Comparison of ENCODE assay signal across 34 cellular contexts in the genomic region with DNA sequence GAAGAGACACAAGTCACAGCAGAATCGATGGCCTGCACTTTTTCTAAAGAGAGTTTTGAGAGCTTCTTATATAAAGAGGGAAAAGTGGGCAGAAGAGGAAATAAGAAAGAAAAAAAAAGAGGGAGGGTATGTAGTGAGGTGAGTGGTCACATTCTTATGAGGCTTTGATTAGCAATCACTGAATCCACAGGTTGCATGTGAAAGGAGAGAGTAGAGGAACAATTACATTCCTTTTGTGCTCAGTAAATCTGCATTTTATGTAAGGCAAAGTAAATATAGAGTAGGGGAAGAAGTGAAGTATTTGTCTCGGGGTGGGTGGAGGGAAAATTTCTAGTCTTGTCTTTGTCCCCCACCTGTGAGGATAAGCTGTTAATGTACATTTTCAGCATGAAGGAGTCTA. TPM values are rescaled to one million over a fixed set of nuclear protein-coding genes. Genes with fewer than 3 reads are reported as not detected.
"Had no signal": no experiment of that assay in that cellular context is flagged by ENCODE, and none has a peak within 500 bp of the region (broad histone marks: within the 10 kb centered on the region; RNA-seq: fewer than 3 reads in every experiment).

No MANE protein-coding gene starts in this region.

- H3K4me3 ChIP-seq: adrenal gland, body of pancreas, breast epithelium, MG63 had no signal

- H3K9me3 Mint-ChIP-seq: activated CD4-positive, alpha-beta memory T cell treated with anti-CD3 and anti-CD28 coated beads, Interleukin-2, amount 10 ng/mL, durations not matched to agents 7 days and 5 days; activated naive CD4-positive, alpha-beta T cell treated with anti-CD3 and anti-CD28 coated beads for 36 hours; activated naive CD4-positive, alpha-beta T cell treated with anti-CD3 and anti-CD28 coated beads, Interleukin-2, amount 50 U/mL, for 72 hours; activated T-helper 1 cell treated with anti-CD3 and anti-CD28 coated beads, Interleukin-12 subunit alpha, Interleukin-12 subunit beta, Interleukin-2, Interleukin-4 antibody, amounts not matched to agents 30 ng/mL and 10 ng/mL and 1 ng/mL, durations not matched to agents 14 hours and 24 hours and 36 hours had no signal

- H3K27me3 ChIP-seq: adrenal gland, body of pancreas, MG63 had no signal

- H3K27ac ChIP-seq: adrenal gland, body of pancreas, breast epithelium, VCaP had no signal

- ATAC-seq: activated CD8-positive, alpha-beta memory T cell treated with anti-CD3 and anti-CD28 coated beads, Interleukin-2, amount 10 ng/mL, durations not matched to agents 7 days and 5 days; activated naive CD4-positive, alpha-beta T cell treated with anti-CD3 and anti-CD28 coated beads, Interleukin-2, amount 50 U/mL, for 72 hours; body of pancreas had no signal

- H3K4me1 ChIP-seq: adrenal gland, body of pancreas, breast epithelium had no signal

- DNase-seq: activated CD4-positive, alpha-beta memory T cell treated with anti-CD3 and anti-CD28 coated beads, Interleukin-2, amount 10 ng/mL, durations not matched to agents 7 days and 5 days; activated CD4-positive, alpha-beta T cell treated with anti-CD3 and anti-CD28 coated beads for 1 hour; activated CD4-positive, alpha-beta T cell treated with anti-CD3 and anti-CD28 coated beads for 48 hours; activated CD4-positive, CD25-positive, alpha-beta regulatory T cell; activated CD8-positive, alpha-beta memory T cell treated with anti-CD3 and anti-CD28 coated beads for 24 hours; activated CD8-positive, alpha-beta memory T cell treated with anti-CD3 and anti-CD28 coated beads, Interleukin-2, amount 10 ng/mL, durations not matched to agents 7 days and 5 days; activated CD8-positive, alpha-beta memory T cell treated with anti-CD3 and anti-CD28 coated beads, Interleukin-2, amount 50 U/mL, for 48 hours; activated gamma-delta T cell treated with Interleukin-2 at 50 U/mL for 16 hours; activated naive CD4-positive, alpha-beta T cell treated with anti-CD3 and anti-CD28 coated beads for 36 hours; activated T-cell treated with anti-CD3 and anti-CD28 coated beads, Interleukin-2, amount 50 U/mL, for 24 hours; adrenal gland; body of pancreas; Kasumi-1; MG63; MV-4-11; NCI-H1092; NCI-H1436 treated with DMSO at 0.1 percent for 48 hours; NCI-H1694 treated with DMSO at 0.1 percent for 48 hours; NCI-H2029; NCI-H345; NCI-H524 treated with DMSO at 0.1 percent for 48 hours; NK-92 treated with Interleukin-12 subunit alpha and Interleukin-12 subunit beta, amount 100 ng/mL, for 24 hours; OCI-M1; Right ventricle myocardium superior; SW 1271; T-helper 1 cell; T-helper 2 cell; T-helper 9 cell had no signal

- H3K4me3 Mint-ChIP-seq: activated CD4-positive, alpha-beta memory T cell treated with anti-CD3 and anti-CD28 coated beads, Interleukin-2, amount 10 ng/mL, durations not matched to agents 7 days and 5 days; activated CD8-positive, alpha-beta memory T cell treated with anti-CD3 and anti-CD28 coated beads, Interleukin-2, amount 10 ng/mL, durations not matched to agents 7 days and 5 days; activated naive CD4-positive, alpha-beta T cell treated with anti-CD3 and anti-CD28 coated beads for 36 hours; activated T-cell treated with anti-CD3 and anti-CD28 coated beads, Interleukin-2, amount 50 U/mL, for 24 hours; activated T-helper 1 cell treated with anti-CD3 and anti-CD28 coated beads, Interleukin-12 subunit alpha, Interleukin-12 subunit beta, Interleukin-2, Interleukin-4 antibody, amounts not matched to agents 30 ng/mL and 10 ng/mL and 1 ng/mL, durations not matched to agents 14 hours and 24 hours and 36 hours had no signal

- H3K36me3 Mint-ChIP-seq: activated CD8-positive, alpha-beta memory T cell treated with anti-CD3 and anti-CD28 coated beads, Interleukin-2, amount 10 ng/mL, durations not matched to agents 7 days and 5 days; activated naive CD4-positive, alpha-beta T cell treated with anti-CD3 and anti-CD28 coated beads, Interleukin-2, amount 50 U/mL, for 72 hours had no signal

- H3K27me3 Mint-ChIP-seq: activated CD8-positive, alpha-beta memory T cell treated with anti-CD3 and anti-CD28 coated beads, Interleukin-2, amount 10 ng/mL, durations not matched to agents 7 days and 5 days had no signal

- H3K4me1 Mint-ChIP-seq: activated CD4-positive, alpha-beta memory T cell treated with anti-CD3 and anti-CD28 coated beads, Interleukin-2, amount 10 ng/mL, durations not matched to agents 7 days and 5 days; activated CD8-positive, alpha-beta memory T cell treated with anti-CD3 and anti-CD28 coated beads, Interleukin-2, amount 10 ng/mL, durations not matched to agents 7 days and 5 days had no signal

- H3K27ac Mint-ChIP-seq: activated CD4-positive, alpha-beta memory T cell treated with anti-CD3 and anti-CD28 coated beads, Interleukin-2, amount 10 ng/mL, durations not matched to agents 7 days and 5 days; activated CD8-positive, alpha-beta memory T cell treated with anti-CD3 and anti-CD28 coated beads, Interleukin-2, amount 10 ng/mL, durations not matched to agents 7 days and 5 days; activated naive CD4-positive, alpha-beta T cell treated with anti-CD3 and anti-CD28 coated beads for 36 hours; activated naive CD4-positive, alpha-beta T cell treated with anti-CD3 and anti-CD28 coated beads, Interleukin-2, amount 50 U/mL, for 72 hours; activated T-cell treated with anti-CD3 and anti-CD28 coated beads, Interleukin-2, amount 50 U/mL, for 24 hours; activated T-helper 1 cell treated with anti-CD3 and anti-CD28 coated beads, Interleukin-12 subunit alpha, Interleukin-12 subunit beta, Interleukin-2, Interleukin-4 antibody, amounts not matched to agents 30 ng/mL and 10 ng/mL and 1 ng/mL, durations not matched to agents 14 hours and 24 hours and 36 hours had no signal

- H3K9me3 ChIP-seq: adrenal gland, body of pancreas, MG63 had no signal

- H3K36me3 ChIP-seq: adrenal gland, breast epithelium, MG63 had no signal

RNA-seq across cellular contexts. Expression of gene SMPX, which starts 54.7 kb away (rescaled TPM):
- total RNA-seq: activated CD4-positive, alpha-beta memory T cell treated with anti-CD3 and anti-CD28 coated beads, Interleukin-2, amount 10 ng/mL, durations not matched to agents 7 days and 5 days; activated CD8-positive, alpha-beta memory T cell treated with anti-CD3 and anti-CD28 coated beads, Interleukin-2, amount 10 ng/mL, durations not matched to agents 7 days and 5 days; activated naive CD4-positive, alpha-beta T cell treated with anti-CD3 and anti-CD28 coated beads for 36 hours; activated naive CD4-positive, alpha-beta T cell treated with anti-CD3 and anti-CD28 coated beads, Interleukin-2, amount 50 U/mL, for 72 hours; activated T-helper 1 cell treated with anti-CD3 and anti-CD28 coated beads, Interleukin-12 subunit alpha, Interleukin-12 subunit beta, Interleukin-2, Interleukin-4 antibody, amounts not matched to agents 30 ng/mL and 10 ng/mL and 1 ng/mL, durations not matched to agents 14 hours and 24 hours and 36 hours; adrenal gland; astrocyte; body of pancreas; NCI-H460 had no signal
